23 cellular contexts compared by ENCODE assay signal in the genomic region with DNA sequence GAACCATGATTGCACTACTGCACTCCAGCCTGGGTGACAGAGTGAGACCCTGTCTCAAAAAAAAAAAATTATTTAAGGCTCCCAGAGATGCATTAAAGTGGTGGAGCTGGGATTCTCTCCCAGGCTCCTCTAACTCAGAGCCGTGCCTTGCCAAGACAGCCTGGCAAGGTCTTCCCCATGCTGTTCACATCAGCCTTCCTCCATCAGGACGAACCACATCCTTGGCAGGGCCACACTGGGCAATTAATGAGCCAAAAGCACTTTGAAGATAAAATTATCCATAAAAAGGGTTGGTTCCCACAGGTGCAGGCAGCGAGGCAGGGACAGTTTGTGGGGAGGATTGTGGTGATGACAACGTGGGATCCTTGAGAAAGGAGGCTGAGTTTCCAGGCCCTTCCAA. TPM values are rescaled to one million over a fixed set of nuclear protein-coding genes. Genes with fewer than 3 reads are reported as not detected.
DNase-seq lines count a peak whose midpoint lies in the region; ATAC-seq, FAIRE-seq and TF ChIP-seq lines count a peak whose summit lies in the region.
"Had no signal": no experiment of that assay in that cellular context is flagged by ENCODE, and none has a peak within 500 bp of the region (broad histone marks: within the 10 kb centered on the region; RNA-seq: fewer than 3 reads in every experiment).

No MANE protein-coding gene starts in this region.

- H3K4me3 ChIP-seq in PC-9: no peak overlapping the region
- H3K4me3 ChIP-seq: Peyer's patch had no signal

- FAIRE-seq in GM19239 (lab: Jason Lieb, UNC): no peak
- FAIRE-seq: GM18507, H1 had no signal

- TF ChIP-seq CTCF in PC-9 (conservative IDR thresholded peaks at IDR 0.05): no peak
- TF ChIP-seq CTCF in omental fat pad (IDR thresholded peaks at IDR 0.05): no peak

- H3K79me2 ChIP-seq in PC-9 (ENCODE audit: low read depth): no peaks in the 10 kb centered on the region

- no peak overlapping the region for H2AFZ ChIP-seq in PC-9

- no peaks in the 10 kb centered on the region for H4K20me1 ChIP-seq in PC-9 (ENCODE audit: insufficient read depth)

- H3K36me3 ChIP-seq in PC-9 (ENCODE audit: low read depth): no peaks in the 10 kb centered on the region
- H3K36me3 ChIP-seq: Peyer's patch had no signal

- CTCF ChIA-PET in PC-9 (lab: Charles Lee): interaction anchor here (0.6 kb wide), 1 partner anchor 700 kb away, joined by 3 read pairs; no protein-coding TSS in a partner anchor

- no peaks in the 10 kb centered on the region for H3F3A ChIP-seq in PC-9 (ENCODE audit: insufficient read depth, low read depth)

- BruUV-seq in PC-9 (replicated peaks; lab: Mats Ljungman, UMichigan): no TSS peak

- no peak overlapping the region for H3K27ac ChIP-seq in PC-9
- H3K27ac ChIP-seq: 22Rv1, Peyer's patch had no signal

- H3K27me3 ChIP-seq in PC-9 (ENCODE audit: insufficient read depth, low read depth): no peaks in the 10 kb centered on the region
- H3K27me3 ChIP-seq: Peyer's patch had no signal

- POLR2A ChIA-PET in PC-9 (lab: Charles Lee; ENCODE audit: unreplicated experiment): no interaction called here

- peak; percentile 39 for ATAC-seq in omental fat pad (ENCODE audit: low FRiP score)
- ATAC-seq: CD8-positive, alpha-beta T cell had no signal

- H3K9me2 ChIP-seq in PC-9 (ENCODE audit: insufficient read depth): no peaks in the 10 kb centered on the region

- DNase-seq in DMS79 (lab: John Stamatoyannopoulos, UW) (peak; percentile 2), DMS79 treated with DMSO at 0.1 percent for 48 hours (lab: John Stamatoyannopoulos, UW) (no peak), PC-9 (no peak), omental fat pad (ENCODE audit: low spot score) (no peak), ureter (ENCODE audit: low spot score) (peak; percentile 46), T1000 (lab: John Stamatoyannopoulos, UW) (no peak), NAMALWA (ENCODE audit: low spot score) (no peak), GM19239 (ENCODE audit: insufficient read length, low spot score) (no peak)
- DNase-seq: ACHN; C1 segment of cervical spinal cord; CD8-positive, alpha-beta T cell; GDM1; Karpas-422; NCI-H1417; NCI-H1694 treated with DMSO at 0.1 percent for 48 hours; NCI-H2081 treated with DMSO at 0.1 percent for 48 hours had no signal

- H3K4me1 ChIP-seq in PC-9 (replicated peaks; ENCODE audit: insufficient read depth): no peaks in the 10 kb centered on the region
- H3K4me1 ChIP-seq: Peyer's patch had no signal

- no peaks in the 10 kb centered on the region; the same call in 1 of the 2 replicates for H3K9me3 ChIP-seq in PC-9 (ENCODE audit: insufficient read depth, low read depth)
- H3K9me3 ChIP-seq: Peyer's patch had no signal

- intact Hi-C loops in PC-9 (cut with micrococcal nuclease; ENCODE audit: unreplicated experiment): no loop called here

- 0 out of 2 replicates have a peak overlapping the region, but pooled peaks have one; percentile 6 for H3K4me2 ChIP-seq in PC-9

RNA-seq across cellular contexts. Expression of gene BBS2, which starts 19.8 kb away (rescaled TPM):
- 56.3 and 77.8 TPM in 2 replicates for total RNA-seq in PC-9 (2021)
- 10 to 100 TPM; 21.9 to 51.9 (median 37.5) TPM for total RNA-seq in omental fat pad
- 62.6 TPM for total RNA-seq in ureter

RNA-seq across cellular contexts. Expression of gene MT4, which starts 25.2 kb away (rescaled TPM):
- total RNA-seq in PC-9 (2021) (not detected in 2 replicates), omental fat pad (not detected), ureter (not detected)
- total RNA-seq: CD8-positive, alpha-beta T cell; H1; M059J; NCI-H460; Peyer's patch; SK-MEL-5 had no signal

RNA-seq across cellular contexts. Expression of gene MT3, which starts 49.7 kb away (rescaled TPM):
- not detected in 2 replicates for total RNA-seq in PC-9 (2021)
- not detected for total RNA-seq in omental fat pad
- 1.5 TPM for total RNA-seq in ureter
- total RNA-seq: H1, M059J, NCI-H460, Peyer's patch, SK-MEL-5 had no signal

Comparison
In these comparisons a context has a peak if more than half of its experiments do, and no peak if none do; other contexts are left out.
1. DNase-seq: peak in DMS79 (single experiment) and ureter (single experiment); none in DMS79 treated with DMSO at 0.1 percent for 48 hours (single experiment), PC-9 (0 of 2), omental fat pad (single experiment), T1000 (single experiment), NAMALWA (single experiment) and GM19239 (single experiment).